Comparison of ENCODE assay signal across 1 cellular context in the genomic region with DNA sequence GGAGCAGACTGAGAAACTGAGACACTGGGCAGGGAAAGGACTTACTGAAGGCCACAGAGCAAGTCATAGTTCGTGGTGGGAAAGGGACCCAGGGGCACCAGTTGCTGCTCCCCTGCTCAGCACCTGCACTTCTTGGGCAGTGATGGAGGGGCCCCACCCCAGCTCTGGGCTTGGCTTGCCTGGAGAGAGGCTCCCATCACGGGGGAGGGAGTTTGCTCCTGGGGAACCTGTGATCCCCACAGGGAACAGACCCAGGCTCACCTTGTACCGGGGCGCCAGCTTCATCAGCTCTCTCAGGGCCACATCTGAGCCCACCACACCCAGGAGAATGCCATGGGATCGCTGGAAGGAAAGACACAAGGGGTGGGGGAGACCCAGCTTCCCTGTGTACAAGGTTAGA.
TF ChIP-seq lines count a peak whose summit lies in the region.

No MANE protein-coding gene starts in this region.

TF ChIP-seq in GM23338, 12 proteins besides CTCF, POLR2A, EP300 and RAD21 (continued from another document):
- TF ChIP-seq ETS1 (IDR thresholded peaks at IDR 0.05), result no peak
- TF ChIP-seq NANOG (IDR thresholded peaks at IDR 0.05; ENCODE audit: borderline replicate concordance), result no peak
- TF ChIP-seq JUNB (IDR thresholded peaks at IDR 0.05; ENCODE audit: unreplicated experiment), result no peak
- TF ChIP-seq EZH2phosphoT487 (IDR thresholded peaks at IDR 0.05; ENCODE audit: unreplicated experiment), result no peak
- no peak for TF ChIP-seq EZH2 (IDR thresholded peaks at IDR 0.05; ENCODE audit: low read depth, unreplicated experiment)
- TF ChIP-seq POLR2AphosphoS5 (IDR thresholded peaks at IDR 0.05; ENCODE audit: low read depth), result no peak
- TF ChIP-seq CREB1 (CRISPR knock-in tag; IDR thresholded peaks at IDR 0.05; ENCODE audit: low read depth), result no peak
- no peak for TF ChIP-seq REST (IDR thresholded peaks at IDR 0.05; ENCODE audit: unreplicated experiment)
- no peak for TF ChIP-seq ZNF331 (CRISPR knock-in tag; IDR thresholded peaks at IDR 0.05; ENCODE audit: low read depth)
- TF ChIP-seq STAT1 (IDR thresholded peaks at IDR 0.05; ENCODE audit: unreplicated experiment), result no peak
